Comparison of ENCODE assay signal across 2 cellular contexts in the genomic region with DNA sequence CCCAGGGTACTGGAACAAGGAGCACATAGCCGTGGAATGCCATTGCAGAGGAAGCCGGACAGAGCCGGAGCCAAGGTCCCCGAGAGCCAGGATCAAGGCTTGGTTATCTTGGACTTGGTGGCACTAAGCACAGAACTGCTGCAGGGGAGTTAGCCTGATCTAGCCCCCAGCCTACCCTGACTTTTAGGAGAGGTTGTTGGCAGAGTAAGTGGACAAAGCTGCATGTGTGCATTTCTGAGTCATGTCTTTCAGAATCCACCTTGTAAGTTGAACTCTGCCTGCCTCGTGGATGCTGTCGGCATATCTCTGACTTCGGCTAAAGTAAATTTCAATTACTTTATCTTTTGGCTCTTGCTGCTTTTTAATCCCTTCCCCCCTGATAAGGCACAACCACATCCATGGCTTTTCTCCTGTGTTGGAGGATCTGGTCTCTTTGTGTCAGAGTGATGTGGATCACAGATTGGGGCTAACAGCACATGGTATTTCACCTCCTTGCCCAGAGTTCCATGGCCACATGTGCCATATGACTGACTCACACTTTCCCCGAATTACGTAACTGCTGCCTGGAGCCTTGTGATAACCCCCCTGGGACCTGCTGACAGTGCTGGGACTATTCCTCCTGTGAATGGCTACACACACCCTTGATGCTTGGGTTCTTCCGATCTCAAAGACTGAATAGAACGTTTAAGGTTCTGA.
TF ChIP-seq lines count a peak whose summit lies in the region.

No MANE protein-coding gene starts in this region.

TF ChIP-seq in IMR-90, 13 proteins besides CTCF, POLR2A, EP300 and RAD21 (continued from another document):
- TF ChIP-seq SMC3 (IDR thresholded peaks at IDR 0.05; ENCODE audit: low read depth, low read length) (no peak), CHD1 (IDR thresholded peaks at IDR 0.05; ENCODE audit: low read depth, low read length) (no peak), CEBPB (IDR thresholded peaks at IDR 0.05; ENCODE audit: low read depth, low read length) (no peak), RCOR1 (IDR thresholded peaks at IDR 0.05; ENCODE audit: insufficient replicate concordance, low read length) (no peak), NFE2L2 (IDR thresholded peaks at IDR 0.05; ENCODE audit: low read depth, low read length) (no peak), MAZ (IDR thresholded peaks at IDR 0.05; ENCODE audit: borderline replicate concordance, low read depth, low read length) (no peak), MAFK (IDR thresholded peaks at IDR 0.05; ENCODE audit: low read depth, low read length) (no peak)
- TF ChIP-seq, protein P1, sequence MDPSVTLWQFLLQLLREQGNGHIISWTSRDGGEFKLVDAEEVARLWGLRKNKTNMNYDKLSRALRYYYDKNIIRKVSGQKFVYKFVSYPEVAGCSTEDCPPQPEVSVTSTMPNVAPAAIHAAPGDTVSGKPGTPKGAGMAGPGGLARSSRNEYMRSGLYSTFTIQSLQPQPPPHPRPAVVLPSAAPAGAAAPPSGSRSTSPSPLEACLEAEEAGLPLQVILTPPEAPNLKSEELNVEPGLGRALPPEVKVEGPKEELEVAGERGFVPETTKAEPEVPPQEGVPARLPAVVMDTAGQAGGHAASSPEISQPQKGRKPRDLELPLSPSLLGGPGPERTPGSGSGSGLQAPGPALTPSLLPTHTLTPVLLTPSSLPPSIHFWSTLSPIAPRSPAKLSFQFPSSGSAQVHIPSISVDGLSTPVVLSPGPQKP (IDR thresholded peaks at IDR 0.05; ENCODE audit: borderline replicate concordance, low read depth, low read length), result no peak
- TF ChIP-seq, protein P2, sequence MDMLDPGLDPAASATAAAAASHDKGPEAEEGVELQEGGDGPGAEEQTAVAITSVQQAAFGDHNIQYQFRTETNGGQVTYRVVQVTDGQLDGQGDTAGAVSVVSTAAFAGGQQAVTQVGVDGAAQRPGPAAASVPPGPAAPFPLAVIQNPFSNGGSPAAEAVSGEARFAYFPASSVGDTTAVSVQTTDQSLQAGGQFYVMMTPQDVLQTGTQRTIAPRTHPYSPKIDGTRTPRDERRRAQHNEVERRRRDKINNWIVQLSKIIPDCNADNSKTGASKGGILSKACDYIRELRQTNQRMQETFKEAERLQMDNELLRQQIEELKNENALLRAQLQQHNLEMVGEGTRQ (IDR thresholded peaks at IDR 0.05; ENCODE audit: low read depth, low read length), result no peak
TF ChIP-seq in IMR-90: peak in this region for 0.

TF ChIP-seq in HepG2, 621 proteins besides CTCF, POLR2A, EP300 and RAD21:
- TF ChIP-seq, protein P3, sequence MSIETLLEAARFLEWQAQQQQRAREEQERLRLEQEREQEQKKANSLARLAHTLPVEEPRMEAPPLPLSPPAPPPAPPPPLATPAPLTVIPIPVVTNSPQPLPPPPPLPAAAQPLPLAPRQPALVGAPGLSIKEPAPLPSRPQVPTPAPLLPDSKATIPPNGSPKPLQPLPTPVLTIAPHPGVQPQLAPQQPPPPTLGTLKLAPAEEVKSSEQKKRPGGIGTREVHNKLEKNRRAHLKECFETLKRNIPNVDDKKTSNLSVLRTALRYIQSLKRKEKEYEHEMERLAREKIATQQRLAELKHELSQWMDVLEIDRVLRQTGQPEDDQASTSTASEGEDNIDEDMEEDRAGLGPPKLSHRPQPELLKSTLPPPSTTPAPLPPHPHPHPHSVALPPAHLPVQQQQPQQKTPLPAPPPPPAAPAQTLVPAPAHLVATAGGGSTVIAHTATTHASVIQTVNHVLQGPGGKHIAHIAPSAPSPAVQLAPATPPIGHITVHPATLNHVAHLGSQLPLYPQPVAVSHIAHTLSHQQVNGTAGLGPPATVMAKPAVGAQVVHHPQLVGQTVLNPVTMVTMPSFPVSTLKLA (IDR thresholded peaks at IDR 0.05), result 0 out of 2 replicates have a peak, but pooled peaks have one; percentile 26
- TF ChIP-seq HNRNPLL (IDR thresholded peaks at IDR 0.05; ENCODE audit: low read depth, low read length, poor library complexity, severe bottlenecking), result no peak
- TF ChIP-seq STAG1 (CRISPR knock-in tag; IDR thresholded peaks at IDR 0.05), result no peak
